Comparison of ENCODE assay signal across 18 cellular contexts in the genomic region with DNA sequence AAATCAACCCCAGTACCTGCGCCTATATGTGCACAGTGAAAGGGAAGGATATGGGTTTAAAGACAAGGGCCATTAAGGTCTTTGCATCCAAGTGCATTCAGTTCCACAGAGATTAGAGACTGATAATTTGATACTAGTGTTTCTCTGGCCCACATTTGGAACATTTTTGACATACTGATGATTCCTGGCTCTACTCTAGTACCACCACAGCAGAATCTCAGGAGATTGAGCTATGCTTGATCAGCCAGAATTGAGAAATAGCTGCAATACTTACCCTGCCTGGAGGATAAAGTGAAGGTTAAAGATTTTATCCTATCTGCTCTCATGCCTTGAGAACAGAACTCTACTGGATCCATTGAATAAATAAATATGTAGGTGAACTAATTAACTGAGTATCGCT.
"Had no signal": no experiment of that assay in that cellular context is flagged by ENCODE, and none has a peak within 500 bp of the region (broad histone marks: within the 10 kb centered on the region; RNA-seq: fewer than 3 reads in every experiment).

No MANE protein-coding gene starts in this region.

- H3K27me3 ChIP-seq: hepatocyte, testis, tibial nerve, upper lobe of right lung, vagina had no signal

- H3K9me3 ChIP-seq: testis, tibial nerve, upper lobe of right lung, vagina had no signal

- H3K4me3 ChIP-seq: hepatocyte, skin epidermis, testis, tibial nerve, upper lobe of right lung, vagina had no signal

- H3K27ac ChIP-seq: hepatocyte, skin epidermis, testis, tibial nerve, upper lobe of right lung, vagina had no signal

- H3K36me3 ChIP-seq: tibial nerve, upper lobe of right lung, vagina had no signal

- DNase-seq: effector CD4-positive, alpha-beta T cell; endodermal cell; foreskin melanocyte; head of caudate nucleus; kidney glomerular epithelial cell; natural killer cell; posterior cingulate gyrus; stimulated activated CD4-positive, alpha-beta T cell treated with anti-CD3 and anti-CD28 coated beads, Interleukin-2, amount 100 ng/mL, for 24 hours; stimulated activated CD4-positive, alpha-beta T cell treated with anti-CD3 and anti-CD28 coated beads, Interleukin-4, amount 100 ng/mL, for 4 hours; stimulated activated naive B cell treated with anti-CD40 and anti-IgM and Interleukin-4, amounts not matched to agents 10 μg/mL and 1 μg/mL and 100 μg/mL, for 72 hours; stimulated activated naive CD8-positive, alpha-beta T cell treated with anti-CD3 and anti-CD28 coated beads, Interleukin-15, amount 100 ng/mL, for 72 hours; testis; upper lobe of right lung had no signal

- H3K4me1 ChIP-seq: testis, tibial nerve, upper lobe of right lung, vagina had no signal

- ATAC-seq: sciatic nerve; stimulated activated naive B cell treated with anti-CD40 and anti-IgM and Interleukin-4, amounts not matched to agents 10 μg/mL and 1 μg/mL and 100 μg/mL, for 72 hours; stimulated activated naive CD8-positive, alpha-beta T cell treated with anti-CD3 and anti-CD28 coated beads, Interleukin-15, amount 100 ng/mL, for 72 hours; upper lobe of right lung had no signal
